In genomic region chr2:65432227-65433190, GRCh38 we compare ENCODE assay signal across 8 cellular contexts. TPM values are rescaled to one million over a fixed set of nuclear protein-coding genes. Genes with fewer than 3 reads are reported as not detected.
DNase-seq lines count a peak whose midpoint lies in the region; ATAC-seq and TF ChIP-seq lines count a peak whose summit lies in the region.

TSS of gene SPRED2 (minus strand) at chr2:65432599. CDS start at chr2:65431987, 612 bp downstream.

- WGBS in SK-N-SH (ENCODE audit: low lambda C conversion rate), result under 1% methylated on average over 47 of the region's 68 CpGs

- peak; percentile 56 to 61; a peak in 2 of 4 replicates for TF ChIP-seq EP300 in SK-N-SH (IDR thresholded peaks at IDR 0.05; ENCODE audit: borderline replicate concordance in 1 of 2, low read depth in 1 of 2, low read length in 1 of 2)

- H3K4me2 ChIP-seq in SK-N-SH, result peak within 1 kb of the TSS; percentile 94

- peak; percentile 46 for ATAC-seq in activated naive CD8-positive, alpha-beta T cell treated with anti-CD3 and anti-CD28 coated beads, Interleukin-2, amount 10 ng/mL, durations not matched to agents 7 days and 5 days (ENCODE audit: low read depth)
- ATAC-seq in omental fat pad (ENCODE audit: low FRiP score), result peak; percentile 69

- H3K4me3 Mint-ChIP-seq in activated naive CD8-positive, alpha-beta T cell treated with anti-CD3 and anti-CD28 coated beads, Interleukin-2, amount 10 ng/mL, durations not matched to agents 7 days and 5 days, result peak within 1 kb of the TSS; percentile 95
- peak within 1 kb of the TSS; percentile 93 for H3K4me3 Mint-ChIP-seq in glutamatergic neuron (ENCODE audit: unreplicated experiment)

- TF ChIP-seq RAD21 in SK-N-SH (IDR thresholded peaks at IDR 0.05; ENCODE audit: low read length), result peak; percentile 39

- no peaks in the 10 kb centered on the region for H3K9me2 ChIP-seq in SK-N-SH

- H3K9me3 ChIP-seq in HAP-1 (no peaks in the 10 kb centered on the region), SK-N-SH (no peaks in the 10 kb centered on the region), tibial artery (no peaks in the 10 kb centered on the region)

- H3K9me3 Mint-ChIP-seq in activated naive CD8-positive, alpha-beta T cell treated with anti-CD3 and anti-CD28 coated beads, Interleukin-2, amount 10 ng/mL, durations not matched to agents 7 days and 5 days, result no peaks in the 10 kb centered on the region
- H3K9me3 Mint-ChIP-seq in glutamatergic neuron (ENCODE audit: unreplicated experiment), result peaks cover 22% of the 10 kb centered on the region

- H3K4me1 Mint-ChIP-seq in activated naive CD8-positive, alpha-beta T cell treated with anti-CD3 and anti-CD28 coated beads, Interleukin-2, amount 10 ng/mL, durations not matched to agents 7 days and 5 days, result peaks cover 11% of the 10 kb centered on the region
- peaks cover 32% of the 10 kb centered on the region for H3K4me1 Mint-ChIP-seq in glutamatergic neuron (ENCODE audit: low read depth, unreplicated experiment)

- intact Hi-C loops in tibial artery (cut with DNase I; ENCODE audit: low total_unique reads), result loop anchor here (5.0 to 10.0 kb wide), 2 partner anchors 128 to 200 kb away; no protein-coding TSS in a partner anchor

- CTCF ChIA-PET in SK-N-SH (lab: Yijun Ruan, JAX), result interaction anchor here (0.9 to 6.8 kb wide), 4 partner anchors 82 to 167 kb away, joined by 3 to 30 read pairs (median 4); no protein-coding TSS in a partner anchor

- POLR2A ChIA-PET in SK-N-SH (lab: Yijun Ruan, JAX), result interaction anchor here (0.7 to 1.6 kb wide), 4 partner anchors 32 to 633 kb away, joined by 3 to 4 read pairs (median 4); no protein-coding TSS in a partner anchor
- POLR2A ChIA-PET in activated naive CD8-positive, alpha-beta T cell treated with anti-CD3 and anti-CD28 coated beads, Interleukin-2, amount 10 ng/mL, durations not matched to agents 7 days and 5 days (lab: Charles Lee), result interaction anchor here (0.6 to 2.9 kb wide), 7 partner anchors 11 to 205 kb away, joined by 3 to 10 read pairs (median 3); partner anchors contain the start of gene ACTR2

- peak within 1 kb of the TSS; percentile 88 for H3K27ac Mint-ChIP-seq in activated naive CD8-positive, alpha-beta T cell treated with anti-CD3 and anti-CD28 coated beads, Interleukin-2, amount 10 ng/mL, durations not matched to agents 7 days and 5 days
- peak within 1 kb of the TSS; percentile 91 for H3K27ac Mint-ChIP-seq in glutamatergic neuron (ENCODE audit: unreplicated experiment)

- peak within 1 kb of the TSS; percentile 93 for H3K4me3 ChIP-seq in HAP-1
- H3K4me3 ChIP-seq in SK-N-SH (ENCODE audit: low read depth in 2 of 2, low read length in 1 of 2), result peak within 1 kb of the TSS; percentile 91 to 92
- peak within 1 kb of the TSS; percentile 88 to 97 for H3K4me3 ChIP-seq in tibial artery

- no peaks in the 10 kb centered on the region; the same call in 1 of the 2 replicates for H3K36me3 ChIP-seq in HAP-1 (replicated peaks)
- H3K36me3 ChIP-seq in SK-N-SH (replicated peaks in 1 of 2; ENCODE audit: control insufficient read depth in 1 of 2, insufficient read depth in 2 of 2, low read length in 1 of 2), result peaks cover 2 to 7% of the 10 kb centered on the region in 2 experiments
- H3K36me3 ChIP-seq in tibial artery, result no peaks in the 10 kb centered on the region

- in situ Hi-C loops in HAP-1 (cut with MboI; ENCODE audit: low sequenced_read_pairs), result no loop called here

- peaks cover 56% of the 10 kb centered on the region for H3K79me2 ChIP-seq in SK-N-SH (ENCODE audit: insufficient read depth)

- H3K9ac ChIP-seq in SK-N-SH, result peak within 1 kb of the TSS; percentile 93

- H3K36me3 Mint-ChIP-seq in activated naive CD8-positive, alpha-beta T cell treated with anti-CD3 and anti-CD28 coated beads, Interleukin-2, amount 10 ng/mL, durations not matched to agents 7 days and 5 days, result peaks cover 2% of the 10 kb centered on the region
- no peaks in the 10 kb centered on the region for H3K36me3 Mint-ChIP-seq in glutamatergic neuron (ENCODE audit: unreplicated experiment)

- peaks cover 34% of the 10 kb centered on the region for H4K20me1 ChIP-seq in SK-N-SH (ENCODE audit: insufficient read depth)

- TF ChIP-seq CTCF in SK-N-SH (IDR thresholded peaks at IDR 0.05), result no peak; the same call in 1 of the 2 replicates
- TF ChIP-seq CTCF in glutamatergic neuron (IDR thresholded peaks at IDR 0.05; ENCODE audit: partially characterized antibody, unreplicated experiment), result peak; percentile 13
- TF ChIP-seq CTCF in omental fat pad (IDR thresholded peaks at IDR 0.05), result no peak
- TF ChIP-seq CTCF in tibial artery (IDR thresholded peaks at IDR 0.05), result peak; percentile 21 to 22

- peaks cover 14% of the 10 kb centered on the region for H3K4me1 ChIP-seq in HAP-1
- peaks cover 2 to 21% of the 10 kb centered on the region in 2 experiments; a peak in 2 of 4 replicates for H3K4me1 ChIP-seq in SK-N-SH (ENCODE audit: control insufficient read depth in 1 of 2, insufficient read depth in 2 of 2, low read depth in 1 of 2, low read length in 1 of 2)
- peaks cover 0 to 33% (median 16%) of the 10 kb centered on the region in 4 donors for H3K4me1 ChIP-seq in tibial artery

- DNase-seq in DMS79 treated with DMSO at 0.1 percent for 48 hours (lab: John Stamatoyannopoulos, UW), result peak; percentile 99
- DNase-seq in HAP-1 (ENCODE audit: low spot score in 2 of 2), result peak; percentile 93 to 96
- DNase-seq in NCI-H1048 (lab: John Stamatoyannopoulos, UW), result peak; percentile 80
- DNase-seq in SK-N-SH, result peak; percentile 89
- DNase-seq in activated naive CD8-positive, alpha-beta T cell treated with anti-CD3 and anti-CD28 coated beads, Interleukin-2, amount 10 ng/mL, durations not matched to agents 7 days and 5 days, result peak; percentile 77
- DNase-seq in glutamatergic neuron, result peak; percentile 97
- DNase-seq in omental fat pad (ENCODE audit: low spot score), result peak; percentile 78
- DNase-seq in tibial artery, result peak; percentile 96 to 97

- peaks cover 53% of the 10 kb centered on the region for H3K27me3 Mint-ChIP-seq in activated naive CD8-positive, alpha-beta T cell treated with anti-CD3 and anti-CD28 coated beads, Interleukin-2, amount 10 ng/mL, durations not matched to agents 7 days and 5 days
- peaks cover 14% of the 10 kb centered on the region for H3K27me3 Mint-ChIP-seq in glutamatergic neuron (ENCODE audit: unreplicated experiment)

- H3K27me3 ChIP-seq in HAP-1 (ENCODE audit: low read depth) (no peaks in the 10 kb centered on the region), SK-N-SH (ENCODE audit: insufficient read depth) (no peaks in the 10 kb centered on the region), tibial artery (no peaks in the 10 kb centered on the region)

- peaks cover 30% of the 10 kb centered on the region for H3F3A ChIP-seq in SK-N-SH (replicated peaks; ENCODE audit: insufficient read depth)

- H2AFZ ChIP-seq in SK-N-SH (ENCODE audit: low read depth), result peak within 1 kb of the TSS; percentile 69

- H3K27ac ChIP-seq in SK-N-SH (ENCODE audit: low read depth in 2 of 2, low read length in 1 of 2), result peak within 1 kb of the TSS; percentile 76 to 89
- peak within 1 kb of the TSS; percentile 90 to 94 for H3K27ac ChIP-seq in tibial artery

TF ChIP-seq in SK-N-SH, 30 proteins besides CTCF, POLR2A, EP300 and RAD21 (continues in another document):
- peak; percentile 65; the same call in 1 of the 2 replicates for TF ChIP-seq POLR2AphosphoS5 (IDR thresholded peaks at IDR 0.05; ENCODE audit: low read depth, low read length)
- no peak for TF ChIP-seq FOSL2 (IDR thresholded peaks at IDR 0.05; ENCODE audit: borderline replicate concordance, low read depth)
- TF ChIP-seq MEF2A (IDR thresholded peaks at IDR 0.05; ENCODE audit: borderline replicate concordance, low read depth), result peak; percentile 48; the same call in 1 of the 2 replicates
- peak; percentile 65; the same call in 1 of the 2 replicates for TF ChIP-seq RFX5 (IDR thresholded peaks at IDR 0.05; ENCODE audit: low read length)
- TF ChIP-seq JUND (IDR thresholded peaks at IDR 0.05), result peak; percentile 78
- TF ChIP-seq, protein P1, sequence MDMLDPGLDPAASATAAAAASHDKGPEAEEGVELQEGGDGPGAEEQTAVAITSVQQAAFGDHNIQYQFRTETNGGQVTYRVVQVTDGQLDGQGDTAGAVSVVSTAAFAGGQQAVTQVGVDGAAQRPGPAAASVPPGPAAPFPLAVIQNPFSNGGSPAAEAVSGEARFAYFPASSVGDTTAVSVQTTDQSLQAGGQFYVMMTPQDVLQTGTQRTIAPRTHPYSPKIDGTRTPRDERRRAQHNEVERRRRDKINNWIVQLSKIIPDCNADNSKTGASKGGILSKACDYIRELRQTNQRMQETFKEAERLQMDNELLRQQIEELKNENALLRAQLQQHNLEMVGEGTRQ (IDR thresholded peaks at IDR 0.05; ENCODE audit: borderline replicate concordance, low read depth, low read length), result no peak
- no peak for TF ChIP-seq REST (IDR thresholded peaks at IDR 0.05; ENCODE audit: low read depth, low read length)

RNA-seq across cellular contexts. Expression of gene SPRED2, which starts in this region (rescaled TPM):
- polyA plus RNA-seq in SK-N-SH (2012; rRNA removed), result 13.5 and 21.9 TPM in 2 replicates
- polyA plus RNA-seq in SK-N-SH (2012; cell fraction: cytosol; rRNA removed), result 18.4 and 21.2 TPM in 2 replicates
- polyA plus RNA-seq in SK-N-SH (2012; cell fraction: nucleus; rRNA removed), result 17.0 and 22.9 TPM in 2 replicates
- 1 to 10 TPM; 9.3 to 9.9 TPM for total RNA-seq in activated naive CD8-positive, alpha-beta T cell treated with anti-CD3 and anti-CD28 coated beads, Interleukin-2, amount 10 ng/mL, durations not matched to agents 7 days and 5 days
- total RNA-seq in glutamatergic neuron (ENCODE audit: unreplicated experiment) (54.5 TPM), omental fat pad (10 to 100 TPM; 22.9 to 45.4 (median 26.6) TPM)

Comparison
In these comparisons a context has a peak if more than half of its experiments do, and no peak if none do; other contexts are left out.
1. Peak in every context shown above with its lines: DNase-seq, ATAC-seq, H3K4me3 ChIP-seq and H3K27ac ChIP-seq.
2. CTCF ChIP-seq: peak in glutamatergic neuron (single experiment) and tibial artery (2 of 2); none in SK-N-SH (single experiment) and omental fat pad (0 of 3).